18 cellular contexts compared by ENCODE assay signal in genomic region chr1:112083487-112083886, GRCh38.
DNase-seq lines count a peak whose midpoint lies in the region; ATAC-seq and TF ChIP-seq lines count a peak whose summit lies in the region.
"Had no signal": no experiment of that assay in that cellular context is flagged by ENCODE, and none has a peak within 500 bp of the region (broad histone marks: within the 10 kb centered on the region; RNA-seq: fewer than 3 reads in every experiment).

No MANE protein-coding gene starts in this region.

- no peaks in the 10 kb centered on the region for H3K9me2 ChIP-seq in OCI-LY7 (ENCODE audit: insufficient read depth, low read length)

- CTCF ChIA-PET in OCI-LY7 (lab: Charles Lee; ENCODE audit: unreplicated experiment), result no interaction called here

- H3K4me1 Mint-ChIP-seq in HFFc6 (ENCODE audit: low read depth) (no peaks in the 10 kb centered on the region), endothelial cell (ENCODE audit: unreplicated experiment) (peaks cover 4% of the 10 kb centered on the region), nephron progenitor cell (no peaks in the 10 kb centered on the region)
- H3K4me1 Mint-ChIP-seq: CD8-positive, alpha-beta memory T cell; immature natural killer cell; naive thymus-derived CD4-positive, alpha-beta T cell had no signal

- intact Hi-C loops in OCI-LY7 (cut with micrococcal nuclease; ENCODE audit: unreplicated experiment), result no loop called here

- H2AFZ ChIP-seq in OCI-LY7 (ENCODE audit: low read length), result no peak overlapping the region

- H3K4me3 Mint-ChIP-seq in HFFc6, result no peak overlapping the region
- no peak overlapping the region for H3K4me3 Mint-ChIP-seq in endothelial cell (ENCODE audit: unreplicated experiment)
- no peak overlapping the region for H3K4me3 Mint-ChIP-seq in nephron progenitor cell
- H3K4me3 Mint-ChIP-seq: CD8-positive, alpha-beta memory T cell; immature natural killer cell; naive thymus-derived CD4-positive, alpha-beta T cell had no signal

- no peaks in the 10 kb centered on the region for H3K79me2 ChIP-seq in OCI-LY7 (ENCODE audit: insufficient read depth, low read depth, low read length)

- H3K4me3 ChIP-seq in OCI-LY7 (ENCODE audit: low read depth, low read length, poor library complexity, severe bottlenecking), result no peak overlapping the region
- H3K4me3 ChIP-seq: ascending aorta had no signal

- no peaks in the 10 kb centered on the region for H3K4me1 ChIP-seq in OCI-LY7 (ENCODE audit: insufficient read depth, low read length, poor library complexity, severe bottlenecking)
- H3K4me1 ChIP-seq: ascending aorta had no signal

- ATAC-seq in HG03097 (IDR thresholded peaks at IDR 0.05; ENCODE audit: low FRiP score, unreplicated experiment) (no peak), GM18517 (IDR thresholded peaks at IDR 0.05; ENCODE audit: unreplicated experiment) (no peak)
- ATAC-seq: naive thymus-derived CD4-positive, alpha-beta T cell; right cardiac atrium had no signal

- H3K27ac Mint-ChIP-seq in HFFc6 (no peak overlapping the region), endothelial cell (ENCODE audit: unreplicated experiment) (no peak overlapping the region), nephron progenitor cell (no peak overlapping the region)
- H3K27ac Mint-ChIP-seq: CD8-positive, alpha-beta memory T cell; immature natural killer cell; naive thymus-derived CD4-positive, alpha-beta T cell had no signal

- no peaks in the 10 kb centered on the region; the same call in 1 of the 2 replicates for H3K27me3 Mint-ChIP-seq in HFFc6 (ENCODE audit: insufficient read depth)
- H3K27me3 Mint-ChIP-seq in endothelial cell (ENCODE audit: unreplicated experiment), result peaks cover 2% of the 10 kb centered on the region
- peaks cover 31% of the 10 kb centered on the region for H3K27me3 Mint-ChIP-seq in nephron progenitor cell (ENCODE audit: low read depth, poor library complexity)

- DNase-seq in HFFc6 (peak; percentile 1), OCI-LY7 (ENCODE audit: low spot score) (peak; percentile 11), endothelial cell (ENCODE audit: low spot score) (peak; percentile 8), nephron progenitor cell (peak; percentile 22), EL (no peak)
- DNase-seq: activated T-cell treated with anti-CD3 and anti-CD28 coated beads, Interleukin-2, amount 50 U/mL, for 1 hour; CD8-positive, alpha-beta memory T cell; immature natural killer cell; NCI-H1048; NCI-H524; right cardiac atrium; SIG-M5; WERI-Rb-1 had no signal

- peaks cover 4% of the 10 kb centered on the region for H3K9me3 Mint-ChIP-seq in HFFc6
- H3K9me3 Mint-ChIP-seq in endothelial cell (ENCODE audit: unreplicated experiment), result no peaks in the 10 kb centered on the region
- H3K9me3 Mint-ChIP-seq in nephron progenitor cell, result no peaks in the 10 kb centered on the region
- H3K9me3 Mint-ChIP-seq: CD8-positive, alpha-beta memory T cell; immature natural killer cell had no signal

- no peak overlapping the region for H3K27ac ChIP-seq in OCI-LY7 (ENCODE audit: low read depth, low read length, poor library complexity, severe bottlenecking)
- H3K27ac ChIP-seq: ascending aorta, epithelial cell of prostate, WERI-Rb-1 had no signal

- no peaks in the 10 kb centered on the region for H3K36me3 ChIP-seq in OCI-LY7 (ENCODE audit: insufficient read depth, low read length)
- H3K36me3 ChIP-seq: ascending aorta, WERI-Rb-1 had no signal

- H3K36me3 Mint-ChIP-seq in HFFc6 (ENCODE audit: low read depth) (no peaks in the 10 kb centered on the region), endothelial cell (ENCODE audit: low read depth, unreplicated experiment) (no peaks in the 10 kb centered on the region), nephron progenitor cell (ENCODE audit: low read depth) (no peaks in the 10 kb centered on the region)
- H3K36me3 Mint-ChIP-seq: CD8-positive, alpha-beta memory T cell; immature natural killer cell; naive thymus-derived CD4-positive, alpha-beta T cell had no signal

- no peak overlapping the region for H3K4me2 ChIP-seq in OCI-LY7 (ENCODE audit: low read length)

- H4K20me1 ChIP-seq in OCI-LY7 (ENCODE audit: insufficient read depth, low read length), result no peaks in the 10 kb centered on the region

- TF ChIP-seq CTCF in HFFc6 (IDR thresholded peaks at IDR 0.05) (no peak), OCI-LY7 (conservative IDR thresholded peaks at IDR 0.05; ENCODE audit: low read length) (no peak), endothelial cell (IDR thresholded peaks at IDR 0.05; ENCODE audit: unreplicated experiment) (no peak), nephron progenitor cell (IDR thresholded peaks at IDR 0.05) (no peak)

- POLR2A ChIA-PET in OCI-LY7 (lab: Charles Lee), result no interaction called here

- no TSS peak for BruUV-seq in OCI-LY7 (replicated peaks; lab: Mats Ljungman, UMichigan)

- no peaks in the 10 kb centered on the region for H3K9me3 ChIP-seq in OCI-LY7 (ENCODE audit: low read length)
- H3K9me3 ChIP-seq: ascending aorta had no signal
